Comparison of ENCODE assay signal across 27 cellular contexts in the genomic region with DNA sequence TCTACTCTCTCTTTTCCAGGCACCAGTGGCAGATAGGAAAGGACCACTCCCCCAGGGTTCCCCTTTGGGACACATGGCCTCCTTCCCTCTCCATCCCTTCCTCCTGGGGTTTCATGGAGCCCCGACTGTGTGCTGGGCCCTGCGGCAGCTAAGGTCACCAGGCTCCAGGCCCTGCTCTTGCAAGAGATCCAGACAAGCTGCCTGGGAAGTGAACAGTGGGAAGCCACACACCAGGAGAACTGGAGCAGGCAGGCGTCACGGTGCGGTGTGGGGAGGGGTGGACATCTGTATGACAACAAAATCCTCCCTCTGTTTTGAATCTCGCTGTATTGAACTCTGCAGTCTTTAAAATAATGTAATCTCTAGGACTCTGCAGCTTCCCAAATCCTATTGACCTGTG.
DNase-seq lines count a peak whose midpoint lies in the region; ATAC-seq, FAIRE-seq and TF ChIP-seq lines count a peak whose summit lies in the region.
"Had no signal": no experiment of that assay in that cellular context is flagged by ENCODE, and none has a peak within 500 bp of the region (broad histone marks: within the 10 kb centered on the region; RNA-seq: fewer than 3 reads in every experiment).

No MANE protein-coding gene starts in this region.

- FAIRE-seq in HepG2 (lab: Jason Lieb, UNC) = no peak
- FAIRE-seq: RCC 7860 had no signal

- CTCF ChIA-PET in HepG2 (lab: Yijun Ruan, JAX; ENCODE audit: low intra/inter-chr PET ratio, low total read pairs) = no interaction called here

- ATAC-seq in sciatic nerve = peak; percentile 53
- no peak for ATAC-seq in HepG2
- ATAC-seq in HG03469 (IDR thresholded peaks at IDR 0.05; ENCODE audit: unreplicated experiment) = no peak
- ATAC-seq: activated CD4-positive, CD25-positive, alpha-beta regulatory T cell treated with anti-CD3 and anti-CD28 coated beads, Interleukin-2, amount 50 U/mL, for 24 hours; activated CD8-positive, alpha-beta T cell treated with anti-CD3 and anti-CD28 coated beads for 36 hours; activated naive CD8-positive, alpha-beta T cell treated with anti-CD3 and anti-CD28 coated beads, Interleukin-2, amount 50 U/mL, for 24 hours; stimulated activated effector memory CD8-positive, alpha-beta T cell treated with anti-CD3 and anti-CD28 coated beads, Interleukin-12 subunit alpha, Interleukin-12 subunit beta, amount 100 ng/mL, for 72 hours; T-cell had no signal

- 6 to 10% methylated on average over 6 of the region's 6 CpGs for WGBS in GM23248 (ENCODE audit: low coverage in 1 of 2, low lambda C conversion rate in 2 of 2, missing lambda C conversion rate in 2 of 2), 2 experiments
- WGBS in HepG2 (ENCODE audit: low lambda C conversion rate) = 46% methylated on average over 6 of the region's 6 CpGs

- H3K36me3 ChIP-seq in GM23248 (ENCODE audit: low read depth) (no peaks in the 10 kb centered on the region), left ventricle myocardium inferior (no peaks in the 10 kb centered on the region), HepG2 (replicated peaks in 1 of 2; ENCODE audit: control insufficient read depth in 1 of 2, insufficient read depth in 2 of 2, low read length in 2 of 2) (no peaks in the 10 kb centered on the region)
- H3K36me3 ChIP-seq: colonic mucosa, esophagus muscularis mucosa, SJSA1, spleen, uterus had no signal

- H3K9ac ChIP-seq in GM23248 = no peak overlapping the region
- H3K9ac ChIP-seq in HepG2 (ENCODE audit: insufficient read depth, low read depth, low read length) = no peak overlapping the region

- no peak for TF ChIP-seq POLR2A in HepG2 (IDR thresholded peaks at IDR 0.05; ENCODE audit: insufficient read depth in 1 of 2, low read depth in 2 of 2, low read length in 2 of 2)

- POLR2A ChIA-PET in HepG2 (lab: Yijun Ruan, JAX) = no interaction called here

- peaks cover 4% of the 10 kb centered on the region for H3K27me3 Mint-ChIP-seq in brain
- H3K27me3 Mint-ChIP-seq: activated naive CD8-positive, alpha-beta T cell treated with anti-CD3 and anti-CD28 coated beads, Interleukin-2, amount 50 U/mL, for 24 hours had no signal

- no peak for TF ChIP-seq RAD21 in HepG2 (CRISPR knock-in tag; IDR thresholded peaks at IDR 0.05)

- no peaks in the 10 kb centered on the region for H3K9me2 ChIP-seq in GM23248 (ENCODE audit: insufficient read depth)

- DNase-seq in GM23248 (no peak), left ventricle myocardium inferior (no peak), sciatic nerve (ENCODE audit: low spot score) (no peak), HepG2 (ENCODE audit: low spot score) (no peak), germinal center (ENCODE audit: low spot score) (no peak), NCI-H146 treated with DMSO at 0.1 percent for 48 hours (lab: John Stamatoyannopoulos, UW; ENCODE audit: unreplicated experiment) (no peak)
- DNase-seq: activated CD8-positive, alpha-beta T cell treated with anti-CD3 and anti-CD28 coated beads for 36 hours; activated effector memory CD4-positive, alpha-beta T cell treated with anti-CD3 and anti-CD28 coated beads, Interleukin-2, amount 50 U/mL, for 16 hours; activated naive CD8-positive, alpha-beta T cell treated with anti-CD3 and anti-CD28 coated beads, Interleukin-2, amount 50 U/mL, for 24 hours; CD4-positive, alpha-beta T cell; colonic mucosa; DMS153; NCI-H1092 treated with DMSO at 0.1 percent for 48 hours; NCI-H1930; NCI-H526; spleen; stimulated activated CD4-positive, alpha-beta T cell treated with anti-CD3 and anti-CD28 coated beads, Interleukin-2, amount 100 ng/mL, for 48 hours; T-cell; uterus had no signal

- TF ChIP-seq CTCF in brain (conservative IDR thresholded peaks at IDR 0.05) = no peak
- no peak for TF ChIP-seq CTCF in left ventricle myocardium inferior (IDR thresholded peaks at IDR 0.05; ENCODE audit: borderline replicate concordance)
- no peak for TF ChIP-seq CTCF in HepG2 (CRISPR knock-in tag; IDR thresholded peaks at IDR 0.05)

- H4K20me1 ChIP-seq in GM23248 (ENCODE audit: insufficient read depth) = no peaks in the 10 kb centered on the region
- no peaks in the 10 kb centered on the region for H4K20me1 ChIP-seq in HepG2 (ENCODE audit: insufficient read depth, low read length)

- peak overlapping the region in 3 of 5 experiments; percentile 23 to 65 (median 37) for H3K4me3 Mint-ChIP-seq in brain
- H3K4me3 Mint-ChIP-seq: activated CD8-positive, alpha-beta T cell treated with anti-CD3 and anti-CD28 coated beads for 36 hours; activated naive CD8-positive, alpha-beta T cell treated with anti-CD3 and anti-CD28 coated beads, Interleukin-2, amount 50 U/mL, for 24 hours; CD4-positive, alpha-beta T cell; IgD-negative memory B cell; stimulated activated effector memory CD8-positive, alpha-beta T cell treated with anti-CD3 and anti-CD28 coated beads, Interleukin-12 subunit alpha, Interleukin-12 subunit beta, amount 100 ng/mL, for 72 hours; T-cell had no signal

- peak overlapping the region in 4 of 5 experiments; percentile 59 to 90 (median 76) for H3K27ac Mint-ChIP-seq in brain
- H3K27ac Mint-ChIP-seq: activated CD8-positive, alpha-beta T cell treated with anti-CD3 and anti-CD28 coated beads for 36 hours; activated naive CD8-positive, alpha-beta T cell treated with anti-CD3 and anti-CD28 coated beads, Interleukin-2, amount 50 U/mL, for 24 hours; CD4-positive, alpha-beta T cell; IgD-negative memory B cell; stimulated activated effector memory CD8-positive, alpha-beta T cell treated with anti-CD3 and anti-CD28 coated beads, Interleukin-12 subunit alpha, Interleukin-12 subunit beta, amount 100 ng/mL, for 72 hours; T-cell had no signal

- intact Hi-C loops in left ventricle myocardium inferior (cut with micrococcal nuclease) = no loop called here
- intact Hi-C loops in sciatic nerve (cut with DNase I) = loop anchor here (5.0 kb wide), 1 partner anchor 146 kb away; no protein-coding TSS in a partner anchor
- intact Hi-C loops in HepG2 (cut with micrococcal nuclease; ENCODE audit: unreplicated experiment) = no loop called here

- H3K9me3 ChIP-seq in GM23248 (ENCODE audit: low read depth) (no peaks in the 10 kb centered on the region), left ventricle myocardium inferior (replicated peaks) (no peaks in the 10 kb centered on the region), HepG2 (ENCODE audit: low read length) (no peaks in the 10 kb centered on the region)
- H3K9me3 ChIP-seq: colonic mucosa, esophagus muscularis mucosa, SJSA1, spleen, uterus had no signal

- BruUV-seq in HepG2 (replicated peaks; lab: Mats Ljungman, UMichigan) = no TSS peak

- H3K4me1 ChIP-seq in GM23248 (ENCODE audit: insufficient read depth) (peaks cover 10% of the 10 kb centered on the region), left ventricle myocardium inferior (peaks cover 33% of the 10 kb centered on the region), HepG2 (ENCODE audit: insufficient read depth, low read length) (peaks cover 17% of the 10 kb centered on the region; the same call in 1 of the 2 replicates)
- H3K4me1 ChIP-seq: colonic mucosa, SJSA1, spleen, uterus had no signal

- peaks cover 9% of the 10 kb centered on the region; the same call in 1 of the 2 replicates for H3K27me3 ChIP-seq in GM23248 (replicated peaks; ENCODE audit: insufficient read depth)
- H3K27me3 ChIP-seq in left ventricle myocardium inferior (ENCODE audit: low read depth) = peaks cover 1% of the 10 kb centered on the region
- H3K27me3 ChIP-seq in HepG2 (ENCODE audit: control insufficient read depth in 1 of 2, insufficient read depth in 2 of 2, low read length in 2 of 2) = no peaks in the 10 kb centered on the region; a peak in 1 of 5 replicates
- H3K27me3 ChIP-seq: colonic mucosa, SJSA1, uterus had no signal

- H3K36me3 Mint-ChIP-seq in brain = no peaks in the 10 kb centered on the region
- H3K36me3 Mint-ChIP-seq: stimulated activated effector memory CD8-positive, alpha-beta T cell treated with anti-CD3 and anti-CD28 coated beads, Interleukin-12 subunit alpha, Interleukin-12 subunit beta, amount 100 ng/mL, for 72 hours; T-cell had no signal

- H3K4me3 ChIP-seq in GM23248 = peak overlapping the region; percentile 33; the same call in 1 of the 2 replicates
- H3K4me3 ChIP-seq in left ventricle myocardium inferior = peak overlapping the region; percentile 67
- no peak overlapping the region for H3K4me3 ChIP-seq in HepG2 (replicated peaks in 1 of 3; ENCODE audit: insufficient read depth in 1 of 3, low read depth in 2 of 3, low read length in 3 of 3)
- H3K4me3 ChIP-seq: colonic mucosa, esophagus muscularis mucosa, SJSA1, spleen, uterus had no signal

- H3F3A ChIP-seq in GM23248 (ENCODE audit: insufficient read depth) = 0 out of 2 replicates have a peak, but pooled peaks cover 8% of the 10 kb centered on the region

- H3K27ac ChIP-seq in GM23248 = no peak overlapping the region
- peak overlapping the region; percentile 86 for H3K27ac ChIP-seq in left ventricle myocardium inferior (replicated peaks)
- H3K27ac ChIP-seq in HepG2 (ENCODE audit: extremely low read length, insufficient read depth, low read length) = no peak overlapping the region
- H3K27ac ChIP-seq: colonic mucosa, esophagus muscularis mucosa, SJSA1, spleen had no signal

- H3K4me1 Mint-ChIP-seq in brain = peaks cover 48% of the 10 kb centered on the region
- H3K4me1 Mint-ChIP-seq: IgD-negative memory B cell; stimulated activated effector memory CD8-positive, alpha-beta T cell treated with anti-CD3 and anti-CD28 coated beads, Interleukin-12 subunit alpha, Interleukin-12 subunit beta, amount 100 ng/mL, for 72 hours; T-cell had no signal

- peak overlapping the region; percentile 59 for H2AFZ ChIP-seq in GM23248
- no peak overlapping the region for H2AFZ ChIP-seq in HepG2 (ENCODE audit: low read length)

- peak overlapping the region; percentile 45 for H3K4me2 ChIP-seq in GM23248 (ENCODE audit: unreplicated experiment)
- no peak overlapping the region for H3K4me2 ChIP-seq in HepG2 (ENCODE audit: low read depth, low read length)

- in situ Hi-C loops in GM23248 (cut with MboI) = no loop called here
- in situ Hi-C loops in HepG2 (cut with HindIII; ENCODE audit: extremely low pct_ligation_motif_present, low pct_unique_long_range_greater_than_20kb) = loop anchor here (25.0 kb wide), 1 partner anchor 421 kb away; no protein-coding TSS in a partner anchor

- H3K79me2 ChIP-seq in GM23248 (ENCODE audit: insufficient read depth) (no peaks in the 10 kb centered on the region), HepG2 (ENCODE audit: insufficient read depth, low read length) (no peaks in the 10 kb centered on the region)

- peaks cover 0 to 4% (median 0%) of the 10 kb centered on the region in 5 experiments for H3K9me3 Mint-ChIP-seq in brain
- H3K9me3 Mint-ChIP-seq: activated CD8-positive, alpha-beta T cell treated with anti-CD3 and anti-CD28 coated beads for 36 hours; activated naive CD8-positive, alpha-beta T cell treated with anti-CD3 and anti-CD28 coated beads, Interleukin-2, amount 50 U/mL, for 24 hours; CD4-positive, alpha-beta T cell; stimulated activated effector memory CD8-positive, alpha-beta T cell treated with anti-CD3 and anti-CD28 coated beads, Interleukin-12 subunit alpha, Interleukin-12 subunit beta, amount 100 ng/mL, for 72 hours; T-cell had no signal

- TF ChIP-seq EP300 in HepG2 (IDR thresholded peaks at IDR 0.05; ENCODE audit: low read depth in 2 of 2, low read length in 2 of 2) (no peak), HepG2 (CRISPR knock-in tag; IDR thresholded peaks at IDR 0.05; ENCODE audit: borderline replicate concordance) (no peak)

TF ChIP-seq in HepG2, 621 proteins besides CTCF, POLR2A, EP300 and RAD21 (continues in another document):
- TF ChIP-seq MBD4 (IDR thresholded peaks at IDR 0.05; ENCODE audit: borderline replicate concordance, low read length) (no peak), ZNF670 (CRISPR knock-in tag; IDR thresholded peaks at IDR 0.05; ENCODE audit: borderline replicate concordance) (no peak)

Comparison
In these comparisons a context has a peak if more than half of its experiments do, and no peak if none do; other contexts are left out.
1. H3K4me3 ChIP-seq: peak in GM23248 (single experiment) and left ventricle myocardium inferior (single experiment); none in HepG2 (0 of 3).